Comparison of ENCODE assay signal across 1 cellular context in the genomic region with DNA sequence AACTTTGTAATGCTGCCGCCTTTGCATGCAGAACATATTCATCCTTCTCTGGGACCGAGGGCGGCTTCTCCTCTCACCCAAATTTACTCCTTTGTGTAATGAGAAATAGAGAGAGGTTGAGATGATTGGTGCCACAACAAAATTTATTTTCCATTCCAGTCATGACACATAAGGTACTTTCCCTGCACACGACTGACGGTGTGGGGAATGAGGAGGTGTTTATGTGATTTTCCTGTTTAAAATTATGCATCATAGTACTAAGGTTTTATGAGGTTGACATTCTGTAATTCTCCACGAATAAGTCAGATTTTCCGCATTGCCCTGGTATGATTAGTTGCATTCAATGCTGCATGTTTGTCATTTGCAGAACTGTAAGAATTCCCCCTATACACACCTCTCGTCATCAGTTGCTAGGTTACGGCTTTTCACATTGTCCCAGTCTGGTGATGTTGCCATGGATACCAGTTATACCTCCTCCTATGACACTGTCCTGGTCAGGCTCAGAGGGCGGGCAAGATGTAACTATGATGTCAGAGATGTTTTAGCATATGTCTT.
TF ChIP-seq lines count a peak whose summit lies in the region.

No MANE protein-coding gene starts in this region.

TF ChIP-seq in SK-N-SH treated with all-trans-retinoic acid at 6 μM for 48 hours, 23 proteins besides CTCF, POLR2A, EP300 and RAD21 (continued from another document):
- TF ChIP-seq, protein P1, sequence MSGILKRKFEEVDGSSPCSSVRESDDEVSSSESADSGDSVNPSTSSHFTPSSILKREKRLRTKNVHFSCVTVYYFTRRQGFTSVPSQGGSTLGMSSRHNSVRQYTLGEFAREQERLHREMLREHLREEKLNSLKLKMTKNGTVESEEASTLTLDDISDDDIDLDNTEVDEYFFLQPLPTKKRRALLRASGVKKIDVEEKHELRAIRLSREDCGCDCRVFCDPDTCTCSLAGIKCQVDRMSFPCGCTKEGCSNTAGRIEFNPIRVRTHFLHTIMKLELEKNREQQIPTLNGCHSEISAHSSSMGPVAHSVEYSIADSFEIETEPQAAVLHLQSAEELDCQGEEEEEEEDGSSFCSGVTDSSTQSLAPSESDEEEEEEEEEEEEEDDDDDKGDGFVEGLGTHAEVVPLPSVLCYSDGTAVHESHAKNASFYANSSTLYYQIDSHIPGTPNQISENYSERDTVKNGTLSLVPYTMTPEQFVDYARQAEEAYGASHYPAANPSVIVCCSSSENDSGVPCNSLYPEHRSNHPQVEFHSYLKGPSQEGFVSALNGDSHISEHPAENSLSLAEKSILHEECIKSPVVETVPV (CRISPR knock-in tag; IDR thresholded peaks at IDR 0.05) = no peak
- TF ChIP-seq ISL1 (CRISPR knock-in tag; IDR thresholded peaks at IDR 0.05) (no peak), PPARA (CRISPR knock-in tag; IDR thresholded peaks at IDR 0.05; ENCODE audit: borderline replicate concordance) (no peak), SNAI2 (CRISPR knock-in tag; IDR thresholded peaks at IDR 0.05) (no peak), TCF4 (CRISPR knock-in tag; IDR thresholded peaks at IDR 0.05; ENCODE audit: borderline replicate concordance) (no peak), GLIS3 (CRISPR knock-in tag; IDR thresholded peaks at IDR 0.05) (no peak), RARB (CRISPR knock-in tag; IDR thresholded peaks at IDR 0.05) (no peak), ESRRG (CRISPR knock-in tag; IDR thresholded peaks at IDR 0.05) (no peak), ZFP30 (CRISPR knock-in tag; IDR thresholded peaks at IDR 0.05) (no peak), CSDC2 (CRISPR knock-in tag; IDR thresholded peaks at IDR 0.05) (no peak), TOX (CRISPR knock-in tag; IDR thresholded peaks at IDR 0.05; ENCODE audit: borderline replicate concordance) (no peak), ZNF8 (CRISPR knock-in tag; IDR thresholded peaks at IDR 0.05) (no peak)
- TF ChIP-seq, protein P2, sequence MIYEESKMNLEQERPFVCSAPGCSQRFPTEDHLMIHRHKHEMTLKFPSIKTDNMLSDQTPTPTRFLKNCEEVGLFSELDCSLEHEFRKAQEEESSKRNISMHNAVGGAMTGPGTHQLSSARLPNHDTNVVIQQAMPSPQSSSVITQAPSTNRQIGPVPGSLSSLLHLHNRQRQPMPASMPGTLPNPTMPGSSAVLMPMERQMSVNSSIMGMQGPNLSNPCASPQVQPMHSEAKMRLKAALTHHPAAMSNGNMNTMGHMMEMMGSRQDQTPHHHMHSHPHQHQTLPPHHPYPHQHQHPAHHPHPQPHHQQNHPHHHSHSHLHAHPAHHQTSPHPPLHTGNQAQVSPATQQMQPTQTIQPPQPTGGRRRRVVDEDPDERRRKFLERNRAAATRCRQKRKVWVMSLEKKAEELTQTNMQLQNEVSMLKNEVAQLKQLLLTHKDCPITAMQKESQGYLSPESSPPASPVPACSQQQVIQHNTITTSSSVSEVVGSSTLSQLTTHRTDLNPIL (CRISPR knock-in tag; IDR thresholded peaks at IDR 0.05; ENCODE audit: low read depth) = no peak
